In the genomic region with DNA sequence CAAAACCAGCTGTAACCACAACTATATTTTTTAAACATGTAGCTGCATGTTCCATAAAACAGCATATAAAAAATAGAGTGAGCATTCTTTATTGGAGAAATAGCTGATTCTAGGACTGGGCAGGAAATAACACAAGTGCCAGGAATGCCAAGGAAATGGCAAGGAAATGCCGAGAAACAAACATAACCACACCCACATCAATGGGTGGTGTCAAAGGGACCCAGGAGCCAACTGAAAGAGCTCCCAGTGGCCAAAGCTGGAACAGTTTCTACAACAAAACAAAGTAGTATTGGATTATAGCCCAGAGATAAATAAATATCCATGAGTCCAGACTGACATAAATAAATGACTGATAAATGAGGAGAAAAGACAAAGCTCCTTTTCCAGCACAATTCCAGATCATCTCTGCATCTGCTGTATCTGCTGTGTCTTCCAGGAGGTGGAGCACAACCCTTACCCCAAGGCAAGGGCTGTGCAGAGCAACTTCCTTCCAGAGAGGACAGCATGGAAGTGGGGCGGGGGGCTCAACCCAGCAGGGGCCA, we compare ENCODE assay signal across 9 cellular contexts. TPM values are rescaled to one million over a fixed set of nuclear protein-coding genes. Genes with fewer than 3 reads are reported as not detected.
DNase-seq lines count a peak whose midpoint lies in the region; ATAC-seq and TF ChIP-seq lines count a peak whose summit lies in the region.
"Had no signal": no experiment of that assay in that cellular context is flagged by ENCODE, and none has a peak within 500 bp of the region (broad histone marks: within the 10 kb centered on the region; RNA-seq: fewer than 3 reads in every experiment).

No MANE protein-coding gene starts in this region.

- H3K4me1 ChIP-seq in H9 (ENCODE audit: insufficient read depth, low read length): no peaks in the 10 kb centered on the region

- no peak overlapping the region for H4K91ac ChIP-seq in H9 (ENCODE audit: insufficient read length, low read depth, low read length)

- H4K8ac ChIP-seq in H9 (replicated peaks; ENCODE audit: insufficient read length, low read depth, low read length): no peak overlapping the region

- no peak overlapping the region for H3K4ac ChIP-seq in H9 (ENCODE audit: low read depth, low read length)

- no peak overlapping the region for H3K27ac ChIP-seq in 22Rv1
- no peak overlapping the region for H3K27ac ChIP-seq in H9 (ENCODE audit: insufficient read length, low read depth, low read length)
- no peak overlapping the region for H3K27ac ChIP-seq in dorsolateral prefrontal cortex

- no peak overlapping the region for H3T11ph ChIP-seq in H9 (ENCODE audit: low read length)

- H3K4me1 Mint-ChIP-seq in H9: peaks cover 12 to 13% of the 10 kb centered on the region in 2 experiments
- peaks cover 87% of the 10 kb centered on the region for H3K4me1 Mint-ChIP-seq in activated B cell treated with CpG ODN at 0.5 μM for 24 hours

- no peak overlapping the region for H4K5ac ChIP-seq in H9 (ENCODE audit: insufficient read length, low read depth, low read length)

- CTCF ChIA-PET in activated B cell treated with CpG ODN at 0.5 μM for 24 hours (lab: Charles Lee): interaction anchor here (0.8 to 12.5 kb wide), 7 partner anchors 10 to 159 kb away, joined by 3 to 212 read pairs (median 6); no protein-coding TSS in a partner anchor

- no peaks in the 10 kb centered on the region for H3K9me3 ChIP-seq in H9 (ENCODE audit: control insufficient read depth, low read depth, low read length)

- H3K27me3 Mint-ChIP-seq in H9 (ENCODE audit: low read depth): no peaks in the 10 kb centered on the region; the same call in 1 of the 2 replicates
- no peaks in the 10 kb centered on the region for H3K27me3 Mint-ChIP-seq in activated B cell treated with CpG ODN at 0.5 μM for 24 hours
- H3K27me3 Mint-ChIP-seq: activated CD4-positive, alpha-beta memory T cell treated with anti-CD3 and anti-CD28 coated beads for 36 hours had no signal

- POLR2A ChIA-PET in activated B cell treated with CpG ODN at 0.5 μM for 24 hours (lab: Charles Lee): interaction anchor here (0.6 kb wide), 1 partner anchor 709 kb away, joined by 3 read pairs; no protein-coding TSS in a partner anchor

- H3K36me3 Mint-ChIP-seq in H9 (ENCODE audit: insufficient read depth in 1 of 3, low read depth in 3 of 3) (no peaks in the 10 kb centered on the region), activated B cell treated with CpG ODN at 0.5 μM for 24 hours (ENCODE audit: low read depth) (peaks cover 5% of the 10 kb centered on the region)
- H3K36me3 Mint-ChIP-seq: activated CD4-positive, alpha-beta memory T cell treated with anti-CD3 and anti-CD28 coated beads for 36 hours had no signal

- no peak overlapping the region for H3K27ac Mint-ChIP-seq in H9
- H3K27ac Mint-ChIP-seq in activated B cell treated with CpG ODN at 0.5 μM for 24 hours: peak overlapping the region; percentile 10
- H3K27ac Mint-ChIP-seq: activated CD4-positive, alpha-beta memory T cell treated with anti-CD3 and anti-CD28 coated beads for 36 hours had no signal

- H3K4me3 Mint-ChIP-seq in H9: no peak overlapping the region
- no peak overlapping the region for H3K4me3 Mint-ChIP-seq in activated B cell treated with CpG ODN at 0.5 μM for 24 hours
- H3K4me3 Mint-ChIP-seq: activated CD4-positive, alpha-beta memory T cell treated with anti-CD3 and anti-CD28 coated beads for 36 hours had no signal

- no peak overlapping the region for H2BK120ac ChIP-seq in H9 (ENCODE audit: low read depth, low read length, poor library complexity, severe bottlenecking)

- no CpG with 5 or more reads among the region's 2 CpGs for WGBS in H9 (ENCODE audit: extremely low coverage, insufficient read length, low lambda C conversion rate)

- H3K79me2 ChIP-seq in H9 (ENCODE audit: insufficient read depth, low read length): no peaks in the 10 kb centered on the region

- no peak overlapping the region for H2BK12ac ChIP-seq in H9 (ENCODE audit: insufficient read length, low read depth, low read length)

- H3K18ac ChIP-seq in H9 (ENCODE audit: insufficient read length, low read depth, low read length): no peak overlapping the region

- DNase-seq in H9: no peak
- DNase-seq in activated B cell treated with CpG ODN at 0.5 μM for 24 hours: no peak
- DNase-seq in hepatic stellate cell (ENCODE audit: low spot score): peak; percentile 63
- DNase-seq in dorsolateral prefrontal cortex: no peak
- no peak for DNase-seq in SKM-1 treated with dmso at 0.1 percent for 144 hours (lab: John Stamatoyannopoulos, UW; ENCODE audit: unreplicated experiment)
- DNase-seq in NCI-H2227 treated with DMSO at 0.1 percent for 48 hours (lab: John Stamatoyannopoulos, UW): no peak
- no peak for DNase-seq in NCI-H82 treated with DMSO at 0.1 percent for 48 hours (lab: John Stamatoyannopoulos, UW; ENCODE audit: unreplicated experiment)
- DNase-seq: activated CD4-positive, alpha-beta memory T cell treated with anti-CD3 and anti-CD28 coated beads for 36 hours had no signal

- H4K20me1 ChIP-seq in H9 (ENCODE audit: control insufficient read depth, insufficient read depth, insufficient read length): no peaks in the 10 kb centered on the region

- H2BK20ac ChIP-seq in H9 (ENCODE audit: low read depth, low read length, poor library complexity, severe bottlenecking): no peak overlapping the region

- no peaks in the 10 kb centered on the region for H3K79me1 ChIP-seq in H9 (ENCODE audit: insufficient read depth, low read depth, low read length, poor library complexity, severe bottlenecking)

- no peak overlapping the region for H3K14ac ChIP-seq in H9 (ENCODE audit: insufficient read depth, low read length)

- H2AFZ ChIP-seq in H9 (ENCODE audit: low read length): no peak overlapping the region

- H3K4me2 ChIP-seq in H9 (ENCODE audit: insufficient read depth, insufficient read length, low read length): no peak overlapping the region

- no peak overlapping the region for H3K4me3 ChIP-seq in dorsolateral prefrontal cortex

- H3K9me3 Mint-ChIP-seq in H9: no peaks in the 10 kb centered on the region
- H3K9me3 Mint-ChIP-seq in activated B cell treated with CpG ODN at 0.5 μM for 24 hours: no peaks in the 10 kb centered on the region
- H3K9me3 Mint-ChIP-seq: activated CD4-positive, alpha-beta memory T cell treated with anti-CD3 and anti-CD28 coated beads for 36 hours had no signal

- no peak overlapping the region for H2AK5ac ChIP-seq in H9 (ENCODE audit: insufficient read length, low read length)

- H3K23me2 ChIP-seq in H9 (ENCODE audit: insufficient read length, low read depth, low read length, poor library complexity, severe bottlenecking): no peaks in the 10 kb centered on the region

- H3K23ac ChIP-seq in H9 (ENCODE audit: insufficient read length, low read depth, low read length): no peak overlapping the region

- H3K9ac ChIP-seq in H9 (ENCODE audit: extremely low read depth, insufficient read length, low read length): no peak overlapping the region

- peak; percentile 70 for TF ChIP-seq CTCF in 22Rv1 (IDR thresholded peaks at IDR 0.05)
- peak; percentile 43 for TF ChIP-seq CTCF in H9 (conservative IDR thresholded peaks at IDR 0.05)
- TF ChIP-seq CTCF in activated B cell treated with CpG ODN at 0.5 μM for 24 hours (IDR thresholded peaks at IDR 0.05): no peak
- TF ChIP-seq CTCF in dorsolateral prefrontal cortex (IDR thresholded peaks at IDR 0.05 in 54 of 56, conservative IDR thresholded peaks at IDR 0.05 in 2 of 56; ENCODE audit: low read depth in 1 of 56, partially characterized antibody in 56 of 56): peak in 18 of 56 donors; percentile 6 to 37 (median 24)

- H3K27me3 ChIP-seq in H9 (ENCODE audit: insufficient read depth, low read length) (no peaks in the 10 kb centered on the region), dorsolateral prefrontal cortex (no peaks in the 10 kb centered on the region)

- no peak overlapping the region for H3K56ac ChIP-seq in H9 (ENCODE audit: insufficient read length, low read depth, low read length)

- H2BK5ac ChIP-seq in H9 (ENCODE audit: insufficient read length, low read length): no peak overlapping the region

- H2BK15ac ChIP-seq in H9 (ENCODE audit: low read depth, low read length): no peak overlapping the region

- intact Hi-C loops in activated B cell treated with CpG ODN at 0.5 μM for 24 hours (cut with micrococcal nuclease): loop anchor here (1.0 kb wide), 1 partner anchor 8 kb away; no protein-coding TSS in a partner anchor
- intact Hi-C loops in dorsolateral prefrontal cortex (cut with DNase I): no loop called here

- no peak for ATAC-seq in activated B cell treated with CpG ODN at 0.5 μM for 24 hours (ENCODE audit: low read depth)

RNA-seq across cellular contexts. Expression of gene ADARB1, which starts 28.1 kb away (rescaled TPM):
- total RNA-seq in H9 (2021) (14.1 and 15.8 TPM in 2 replicates), activated B cell treated with CpG ODN at 0.5 μM for 24 hours (21.6 and 22.6 TPM in 2 replicates), dorsolateral prefrontal cortex (10 to 100 TPM; 22.6 to 83.5 (median 57.4) TPM)
